13 cellular contexts compared by ENCODE assay signal in the genomic region with DNA sequence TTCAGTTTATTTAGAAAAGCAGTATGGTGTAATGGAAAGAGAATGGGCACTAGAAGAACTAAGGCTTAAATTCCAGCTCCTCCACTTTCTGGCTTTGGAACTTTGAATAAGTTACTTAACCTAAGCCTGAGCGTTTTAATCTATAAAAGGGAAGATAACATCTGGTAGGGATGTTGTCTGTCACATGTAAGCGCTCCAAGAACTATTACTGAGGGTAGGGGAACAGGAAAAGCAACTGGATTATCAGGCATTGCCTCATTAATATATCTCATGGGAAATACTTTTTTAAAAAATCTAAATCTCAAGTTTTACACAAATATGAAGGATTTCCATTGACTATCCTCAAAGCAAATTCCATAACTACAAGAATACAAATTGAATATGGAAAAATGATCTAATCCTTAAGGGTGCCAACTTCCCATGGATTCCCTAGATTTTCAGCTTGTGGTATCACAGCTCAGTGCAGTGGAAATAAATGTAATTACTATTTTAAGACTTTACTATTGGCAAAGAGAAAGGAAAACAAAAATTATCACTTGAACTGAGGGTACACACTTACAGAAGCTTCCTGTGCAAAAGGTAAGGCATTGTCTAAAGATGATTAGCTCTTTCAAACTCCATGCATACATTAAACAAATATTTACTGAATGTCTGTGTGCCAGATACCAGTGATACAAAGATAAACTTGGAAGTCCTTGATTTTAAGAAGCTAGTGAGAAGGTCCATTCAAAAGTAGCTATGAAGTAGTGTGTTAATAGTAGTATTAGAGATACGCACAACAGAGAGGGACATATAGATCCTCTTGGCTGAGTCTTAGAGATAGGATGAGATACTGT. TPM values are rescaled to one million over a fixed set of nuclear protein-coding genes. Genes with fewer than 3 reads are reported as not detected.
DNase-seq lines count a peak whose midpoint lies in the region; ATAC-seq and TF ChIP-seq lines count a peak whose summit lies in the region.
"Had no signal": no experiment of that assay in that cellular context is flagged by ENCODE, and none has a peak within 500 bp of the region (broad histone marks: within the 10 kb centered on the region; RNA-seq: fewer than 3 reads in every experiment).

No MANE protein-coding gene starts in this region.

- DNase-seq in breast epithelium (ENCODE audit: low spot score in 2 of 2) (no peak), mammary epithelial cell (no peak), aorta (no peak)
- DNase-seq in stimulated activated CD4-positive, alpha-beta T cell treated with anti-CD3 and anti-CD28 coated beads, Interleukin-12 subunit alpha, Interleukin-12 subunit beta, amount 100 ng/mL, for 4 hours = no peak
- DNase-seq: activated CD4-positive, alpha-beta T cell treated with anti-CD3 and anti-CD28 coated beads, Interleukin-2, amount 50 U/mL, for 1 hour; activated naive CD8-positive, alpha-beta T cell treated with anti-CD3 and anti-CD28 coated beads for 36 hours; MG63; nucleus accumbens; Peyer's patch had no signal

- dilution Hi-C loops in mammary epithelial cell (cut with HindIII; ENCODE audit: low sequenced_read_pairs) = no loop called here

- CTCF ChIA-PET in mammary epithelial cell (lab: Charles Lee; ENCODE audit: low non-redundant PET) = no interaction called here

- no peaks in the 10 kb centered on the region for H4K20me1 ChIP-seq in mammary epithelial cell (ENCODE audit: insufficient read depth, low read length)

- ATAC-seq in esophagus mucosa (peak; percentile 70), aorta (ENCODE audit: low FRiP score) (peak; percentile 59), GM21423 (IDR thresholded peaks at IDR 0.05; ENCODE audit: unreplicated experiment) (no peak), HG03108 (IDR thresholded peaks at IDR 0.05; ENCODE audit: unreplicated experiment) (no peak)

- H3K4me1 ChIP-seq in breast epithelium (no peaks in the 10 kb centered on the region), mammary epithelial cell (ENCODE audit: insufficient read depth, low read length) (no peaks in the 10 kb centered on the region), muscle layer of duodenum (ENCODE audit: control insufficient read depth in 1 of 2, insufficient read depth in 2 of 2, low read length in 2 of 2) (peaks cover 0 to 21% of the 10 kb centered on the region in 2 donors), aorta (ENCODE audit: control insufficient read depth in 1 of 2, insufficient read depth in 2 of 2, low read length in 2 of 2) (peaks cover 0 to 8% of the 10 kb centered on the region in 2 donors)

- BruUV-seq in mammary epithelial cell (replicated peaks; lab: Mats Ljungman, UMichigan) = no TSS peak

- intact Hi-C loops in breast epithelium (cut with DNase I; ENCODE audit: low total_unique reads) (loop anchor here (10.0 kb wide), 1 partner anchor 1170 kb away; no protein-coding TSS in a partner anchor), mammary epithelial cell (cut with micrococcal nuclease) (no loop called here), aorta (cut with DNase I) (loop anchor here (5.0 kb wide), 1 partner anchor 47 kb away; no protein-coding TSS in a partner anchor)

- H3K9me3 ChIP-seq in breast epithelium (no peaks in the 10 kb centered on the region), mammary epithelial cell (replicated peaks; ENCODE audit: insufficient read depth, low read length) (no peaks in the 10 kb centered on the region), muscle layer of duodenum (ENCODE audit: control insufficient read depth in 1 of 2, low read length in 2 of 2) (no peaks in the 10 kb centered on the region), aorta (ENCODE audit: control insufficient read depth, low read length) (no peaks in the 10 kb centered on the region)
- H3K9me3 ChIP-seq: MG63, Peyer's patch had no signal

- H3K27ac ChIP-seq in breast epithelium (peak overlapping the region; percentile 15 to 82), mammary epithelial cell (ENCODE audit: insufficient read depth, low read depth, low read length) (no peak overlapping the region), muscle layer of duodenum (ENCODE audit: low read length) (peak overlapping the region; percentile 1), aorta (ENCODE audit: low read depth in 1 of 2, low read length in 2 of 2) (peak overlapping the region in 1 of 2 donors; percentile 87)

- no peak for TF ChIP-seq CTCF in breast epithelium (IDR thresholded peaks at IDR 0.05)
- no peak for TF ChIP-seq CTCF in mammary epithelial cell (conservative IDR thresholded peaks at IDR 0.05 in 1 of 2, IDR thresholded peaks at IDR 0.05 in 1 of 2; ENCODE audit: extremely low read depth in 1 of 2, insufficient read depth in 1 of 2, low read depth in 1 of 2, low read length in 2 of 2)

- 64% methylated on average over 3 of the region's 3 CpGs for WGBS in mammary epithelial cell (ENCODE audit: low coverage, missing lambda C conversion rate)
- 13 to 21% methylated on average over 3 of the region's 3 CpGs for WGBS in aorta, 2 donors

- no peak for TF ChIP-seq POLR2A in breast epithelium (IDR thresholded peaks at IDR 0.05)

- in situ Hi-C loops in mammary epithelial cell (cut with MboI; ENCODE audit: low sequenced_read_pairs in 2 of 2) = no loop called here

- H3K4me3 ChIP-seq in breast epithelium (no peak overlapping the region), mammary epithelial cell (replicated peaks in 1 of 3; ENCODE audit: insufficient read depth in 1 of 3, low read depth in 2 of 3, low read length in 3 of 3) (no peak overlapping the region), muscle layer of duodenum (ENCODE audit: low read depth in 1 of 2, low read length in 2 of 2) (no peak overlapping the region), aorta (ENCODE audit: low read length in 2 of 2) (no peak overlapping the region)
- H3K4me3 ChIP-seq: MG63, Peyer's patch had no signal

- H3K36me3 ChIP-seq in breast epithelium (no peaks in the 10 kb centered on the region), mammary epithelial cell (ENCODE audit: insufficient read depth, low read length) (peaks cover 6% of the 10 kb centered on the region), muscle layer of duodenum (ENCODE audit: control insufficient read depth in 1 of 2, insufficient read depth in 2 of 2, low read length in 2 of 2) (peaks cover 0 to 5% of the 10 kb centered on the region in 2 donors), aorta (ENCODE audit: control insufficient read depth in 1 of 2, insufficient read depth in 2 of 2, low read length in 1 of 2) (no peaks in the 10 kb centered on the region)

- H3K27me3 ChIP-seq in breast epithelium = no peaks in the 10 kb centered on the region
- H3K27me3 ChIP-seq in mammary epithelial cell (ENCODE audit: insufficient read depth, low read length) = no peaks in the 10 kb centered on the region
- no peaks in the 10 kb centered on the region for H3K27me3 ChIP-seq in muscle layer of duodenum (ENCODE audit: low read depth, low read length)
- no peaks in the 10 kb centered on the region for H3K27me3 ChIP-seq in aorta (ENCODE audit: control insufficient read depth in 1 of 2, insufficient read depth in 2 of 2, low read length in 1 of 2)
- H3K27me3 ChIP-seq: MG63, Peyer's patch had no signal

- H3K9ac ChIP-seq in mammary epithelial cell (ENCODE audit: insufficient read depth, low read length) = no peak overlapping the region

- H3K4me2 ChIP-seq in mammary epithelial cell (ENCODE audit: insufficient read depth, low read depth, low read length) = no peak overlapping the region

- H2AFZ ChIP-seq in mammary epithelial cell (ENCODE audit: low read depth, low read length) = no peak overlapping the region

- peaks cover 20% of the 10 kb centered on the region for H3K79me2 ChIP-seq in mammary epithelial cell (ENCODE audit: insufficient read depth, low read length)

RNA-seq across cellular contexts. Expression of a gene that starts 38.4 kb away (rescaled TPM):
- total RNA-seq in breast epithelium (100 to 1,000 TPM in 1 of 3 donors, 10 to 100 TPM in 2; 52.8 to 122 (median 73.1) TPM), mammary epithelial cell (10 to 100 TPM; 53.2 to 62.4 TPM), esophagus mucosa (87.4 TPM), aorta (100 to 1,000 TPM in 1 of 2 donors, 10 to 100 TPM in 1; 85.9 to 102 TPM)
- polyA plus RNA-seq in mammary epithelial cell (31.4 TPM), aorta (10 to 100 TPM; 34.7 to 61.8 TPM)
- polyA minus RNA-seq in mammary epithelial cell = 29.7 TPM

Comparison
In these comparisons a context has a peak if more than half of its experiments do, and no peak if none do; other contexts are left out.
1. ATAC-seq: peak in esophagus mucosa (single experiment) and aorta (single experiment); none in GM21423 (single experiment) and HG03108 (single experiment).